9 cellular contexts compared by ENCODE assay signal in the genomic region with DNA sequence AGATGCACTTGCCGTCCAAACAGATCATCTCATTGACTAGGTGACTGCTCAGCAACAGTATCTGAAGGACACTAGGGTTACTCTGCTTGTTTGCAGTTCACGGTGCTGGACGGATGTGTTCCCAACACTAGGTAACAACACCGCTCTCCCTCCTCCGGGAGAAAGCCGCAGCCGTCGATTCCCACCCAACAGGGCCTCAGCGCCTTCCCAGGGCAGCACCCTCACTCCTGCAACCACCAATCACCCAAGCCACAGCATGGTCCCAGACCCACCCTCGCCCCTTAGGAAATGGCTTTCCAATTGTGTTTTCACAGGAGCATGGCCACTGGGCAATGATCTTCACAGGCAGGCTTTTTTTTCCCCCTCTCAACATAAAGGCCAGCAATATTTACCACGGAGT. TPM values are rescaled to one million over a fixed set of nuclear protein-coding genes. Genes with fewer than 3 reads are reported as not detected.
DNase-seq lines count a peak whose midpoint lies in the region; ATAC-seq and TF ChIP-seq lines count a peak whose summit lies in the region.
"Had no signal": no experiment of that assay in that cellular context is flagged by ENCODE, and none has a peak within 500 bp of the region (broad histone marks: within the 10 kb centered on the region; RNA-seq: fewer than 3 reads in every experiment).

No MANE protein-coding gene starts in this region.

- POLR2A ChIA-PET in activated naive CD8-positive, alpha-beta T cell treated with anti-CD3 and anti-CD28 coated beads, Interleukin-2, amount 10 ng/mL, durations not matched to agents 7 days and 5 days (lab: Charles Lee), result interaction anchor here (1.5 kb wide), 1 partner anchor 8 kb away, joined by 3 read pairs; no protein-coding TSS in a partner anchor

- H3K9me3 Mint-ChIP-seq in activated T-cell treated with anti-CD3 and anti-CD28 coated beads, Interleukin-2, amount 50 U/mL, for 72 hours, result peaks cover 2 to 7% of the 10 kb centered on the region in 2 donors
- peaks cover 5% of the 10 kb centered on the region for H3K9me3 Mint-ChIP-seq in activated naive CD8-positive, alpha-beta T cell treated with anti-CD3 and anti-CD28 coated beads, Interleukin-2, amount 10 ng/mL, durations not matched to agents 7 days and 5 days

- no peak for ATAC-seq in activated T-cell treated with anti-CD3 and anti-CD28 coated beads, Interleukin-2, amount 50 U/mL, for 72 hours (replicated peaks in 1 of 2)
- no peak for ATAC-seq in activated naive CD8-positive, alpha-beta T cell treated with anti-CD3 and anti-CD28 coated beads, Interleukin-2, amount 10 ng/mL, durations not matched to agents 7 days and 5 days (ENCODE audit: low read depth)
- ATAC-seq in GM21423 (IDR thresholded peaks at IDR 0.05; ENCODE audit: unreplicated experiment), result no peak

- H3K36me3 Mint-ChIP-seq in activated T-cell treated with anti-CD3 and anti-CD28 coated beads, Interleukin-2, amount 50 U/mL, for 72 hours (ENCODE audit: insufficient read depth in 2 of 2), result no peaks in the 10 kb centered on the region
- H3K36me3 Mint-ChIP-seq in activated naive CD8-positive, alpha-beta T cell treated with anti-CD3 and anti-CD28 coated beads, Interleukin-2, amount 10 ng/mL, durations not matched to agents 7 days and 5 days, result no peaks in the 10 kb centered on the region

- intact Hi-C loops in lower leg skin (cut with DNase I; ENCODE audit: low total_unique reads) (no loop called here), testis (cut with DNase I; ENCODE audit: low total_unique reads) (no loop called here)

- TF ChIP-seq POLR2A in lower leg skin (IDR thresholded peaks at IDR 0.05) (no peak), testis (IDR thresholded peaks at IDR 0.05) (no peak)

- no peaks in the 10 kb centered on the region for H3K27me3 ChIP-seq in testis

- peak overlapping the region in 1 of 2 donors; percentile 64 for H3K27ac ChIP-seq in testis

- H3K4me3 Mint-ChIP-seq in activated T-cell treated with anti-CD3 and anti-CD28 coated beads, Interleukin-2, amount 50 U/mL, for 72 hours, result peak overlapping the region; percentile 78 to 80
- H3K4me3 Mint-ChIP-seq in activated naive CD8-positive, alpha-beta T cell treated with anti-CD3 and anti-CD28 coated beads, Interleukin-2, amount 10 ng/mL, durations not matched to agents 7 days and 5 days, result peak overlapping the region; percentile 65

- H3K27me3 Mint-ChIP-seq in activated T-cell treated with anti-CD3 and anti-CD28 coated beads, Interleukin-2, amount 50 U/mL, for 72 hours (ENCODE audit: low read depth), result no peaks in the 10 kb centered on the region
- H3K27me3 Mint-ChIP-seq in activated naive CD8-positive, alpha-beta T cell treated with anti-CD3 and anti-CD28 coated beads, Interleukin-2, amount 10 ng/mL, durations not matched to agents 7 days and 5 days, result peaks cover 8% of the 10 kb centered on the region

- no peak overlapping the region for H3K27ac Mint-ChIP-seq in activated T-cell treated with anti-CD3 and anti-CD28 coated beads, Interleukin-2, amount 50 U/mL, for 72 hours
- H3K27ac Mint-ChIP-seq in activated naive CD8-positive, alpha-beta T cell treated with anti-CD3 and anti-CD28 coated beads, Interleukin-2, amount 10 ng/mL, durations not matched to agents 7 days and 5 days, result no peak overlapping the region

- H3K4me1 Mint-ChIP-seq in activated T-cell treated with anti-CD3 and anti-CD28 coated beads, Interleukin-2, amount 50 U/mL, for 72 hours (ENCODE audit: low read depth), result peaks cover 14% of the 10 kb centered on the region
- peaks cover 7% of the 10 kb centered on the region for H3K4me1 Mint-ChIP-seq in activated naive CD8-positive, alpha-beta T cell treated with anti-CD3 and anti-CD28 coated beads, Interleukin-2, amount 10 ng/mL, durations not matched to agents 7 days and 5 days

- H3K4me1 ChIP-seq in testis, result peaks cover 20% of the 10 kb centered on the region

- H3K9me3 ChIP-seq in testis, result no peaks in the 10 kb centered on the region

- H3K4me3 ChIP-seq in lower leg skin (ENCODE audit: low read depth, poor library complexity, severe bottlenecking), result peak overlapping the region; percentile 22
- peak overlapping the region; percentile 65 to 66 for H3K4me3 ChIP-seq in testis

- no peak for DNase-seq in activated T-cell treated with anti-CD3 and anti-CD28 coated beads, Interleukin-2, amount 50 U/mL, for 72 hours
- no peak for DNase-seq in activated T-cell treated with anti-CD3 and anti-CD28 coated beads, Interleukin-2, amount 50 U/mL, for 1 hour
- DNase-seq in activated naive CD8-positive, alpha-beta T cell treated with anti-CD3 and anti-CD28 coated beads, Interleukin-2, amount 10 ng/mL, durations not matched to agents 7 days and 5 days, result no peak
- DNase-seq in lower leg skin (ENCODE audit: low spot score in 2 of 2) (peak in 1 of 2 donors; percentile 86), testis (no peak), T1000 (lab: John Stamatoyannopoulos, UW) (no peak), cerebellar cortex (ENCODE audit: low spot score) (no peak)
- DNase-seq: activated effector memory CD4-positive, alpha-beta T cell treated with Interleukin-2 at 50 U/mL for 16 hours had no signal

- 77 to 82% methylated on average over 11 of the region's 11 CpGs for WGBS in lower leg skin, 2 donors
- WGBS in testis, 2 donors, result 55 to 74% methylated on average over 10 to 11 of the region's 11 CpGs

- no peaks in the 10 kb centered on the region for H3K36me3 ChIP-seq in testis (ENCODE audit: low read depth, missing control alignments)

- TF ChIP-seq CTCF in lower leg skin (IDR thresholded peaks at IDR 0.05) (no peak), testis (IDR thresholded peaks at IDR 0.05) (no peak)

RNA-seq across cellular contexts. Expression of a gene that starts 0.8 kb away (rescaled TPM):
- total RNA-seq in activated T-cell treated with anti-CD3 and anti-CD28 coated beads, Interleukin-2, amount 50 U/mL, for 72 hours, result 1 to 10 TPM in 1 of 2 donors, under 1 TPM in 1; 0.60 to 1.4 TPM
- total RNA-seq in activated naive CD8-positive, alpha-beta T cell treated with anti-CD3 and anti-CD28 coated beads, Interleukin-2, amount 10 ng/mL, durations not matched to agents 7 days and 5 days, result 1 to 10 TPM in 1 of 2 experiments, under 1 TPM in 1; 0.28 to 1.8 TPM
- 10 to 100 TPM in 1 of 4 donors, 1 to 10 TPM in 3; 1.6 to 16.8 (median 5.7) TPM for total RNA-seq in lower leg skin
- total RNA-seq in testis, result 10 to 100 TPM in 1 of 2 donors, 1 to 10 TPM in 1; 4.2 to 13.8 TPM
- 5.4 TPM for polyA plus RNA-seq in testis (ENCODE audit: insufficient read depth, low read depth, low replicate concordance)
